1 cellular context compared by ENCODE assay signal in genomic region chr6:110874880-110875547, GRCh38.
A peak's percentile ranks its signal among the peaks of the same experiment; 100 is the strongest.
TF ChIP-seq lines count a peak whose summit lies in the region.

No MANE protein-coding gene starts in this region.

TF ChIP-seq in WTC11, 78 proteins besides CTCF, POLR2A, EP300 and RAD21 (continued from another document):
- TF ChIP-seq AFF4 (CRISPR knock-in tag; IDR thresholded peaks at IDR 0.05; ENCODE audit: borderline replicate concordance) (no peak), ZBTB43 (CRISPR knock-in tag; IDR thresholded peaks at IDR 0.05) (0 out of 2 replicates have a peak, but pooled peaks have one; percentile 34), TP53 (CRISPR knock-in tag; IDR thresholded peaks at IDR 0.05) (0 out of 2 replicates have a peak, but pooled peaks have one; percentile 14), SMAD4 (CRISPR knock-in tag; IDR thresholded peaks at IDR 0.05) (no peak), SMAD3 (CRISPR knock-in tag; IDR thresholded peaks at IDR 0.05; ENCODE audit: borderline replicate concordance) (no peak), PRDM15 (CRISPR knock-in tag; IDR thresholded peaks at IDR 0.05) (no peak), OVOL2 (CRISPR knock-in tag; IDR thresholded peaks at IDR 0.05; ENCODE audit: borderline replicate concordance) (no peak), ZNF281 (CRISPR knock-in tag; IDR thresholded peaks at IDR 0.05) (no peak), TEAD4 (CRISPR knock-in tag; IDR thresholded peaks at IDR 0.05) (0 out of 2 replicates have a peak, but pooled peaks have one; percentile 45), TEAD1 (CRISPR knock-in tag; IDR thresholded peaks at IDR 0.05) (0 out of 2 replicates have a peak, but pooled peaks have one; percentile 45), JUN (CRISPR knock-in tag; IDR thresholded peaks at IDR 0.05) (no peak), CBFB (CRISPR knock-in tag; IDR thresholded peaks at IDR 0.05; ENCODE audit: low read depth) (no peak)
